32 cellular contexts compared by ENCODE assay signal in genomic region chr3:182631183-182632076, GRCh38.
"Had no signal": no experiment of that assay in that cellular context is flagged by ENCODE, and none has a peak within 500 bp of the region (broad histone marks: within the 10 kb centered on the region; RNA-seq: fewer than 3 reads in every experiment).

No MANE protein-coding gene starts in this region.

- H3K36me3 Mint-ChIP-seq: activated naive CD8-positive, alpha-beta T cell treated with anti-CD3 and anti-CD28 coated beads for 36 hours; brain; naive B cell; type B pancreatic cell had no signal

- H3K4me1 Mint-ChIP-seq: activated naive CD8-positive, alpha-beta T cell treated with anti-CD3 and anti-CD28 coated beads for 36 hours; brain; naive B cell; nephron progenitor cell had no signal

- H3K4me3 Mint-ChIP-seq: activated naive CD4-positive, alpha-beta T cell treated with anti-CD3 and anti-CD28 coated beads for 36 hours; activated naive CD8-positive, alpha-beta T cell treated with anti-CD3 and anti-CD28 coated beads for 36 hours; activated T-helper 1 cell treated with anti-CD3 and anti-CD28 coated beads, Interleukin-12 subunit alpha, Interleukin-12 subunit beta, Interleukin-2, Interleukin-4 antibody, amounts not matched to agents 30 ng/mL and 10 ng/mL and 1 ng/mL, durations not matched to agents 14 hours and 24 hours and 36 hours; brain; naive B cell; nephron progenitor cell; T-helper 1 cell treated with Interleukin-12 subunit alpha and Interleukin-12 subunit beta and Interleukin-4 antibody, amounts not matched to agents 30 μg/mL and 1 μg/mL, for 36 hours; type B pancreatic cell had no signal

- H3K4me1 ChIP-seq: adrenal gland, ascending aorta, gastroesophageal sphincter, left ventricle myocardium inferior, psoas muscle, vagina had no signal

- H3K4me2 ChIP-seq: SK-N-SH had no signal

- H3K9me3 ChIP-seq: adrenal gland, ascending aorta, gastroesophageal sphincter, left ventricle myocardium inferior, pancreas, psoas muscle, SK-N-SH, thoracic aorta, vagina had no signal

- ATAC-seq: activated CD4-positive, CD25-positive, alpha-beta regulatory T cell treated with anti-CD3 and anti-CD28 coated beads, Interleukin-2, amount 50 U/mL, for 24 hours; gastroesophageal sphincter; pancreas; psoas muscle; stimulated activated naive CD8-positive, alpha-beta T cell treated with anti-CD3 and anti-CD28 coated beads, Interleukin-15, Interleukin-2, amounts not matched to agents 100 U/mL and 50 U/mL, for 24 hours had no signal

- DNase-seq: activated CD4-positive, alpha-beta T cell treated with anti-CD3 and anti-CD28 coated beads for 48 hours; activated CD4-positive, alpha-beta T cell treated with anti-CD3 and anti-CD28 coated beads, Interleukin-2, amount 50 U/mL, for 48 hours; activated CD8-positive, alpha-beta memory T cell treated with anti-CD3 and anti-CD28 coated beads for 24 hours; activated effector memory CD4-positive, alpha-beta T cell treated with anti-CD3 and anti-CD28 coated beads, Interleukin-2, amount 50 U/mL, for 16 hours; activated naive CD4-positive, alpha-beta T cell treated with anti-CD3 and anti-CD28 coated beads for 36 hours; activated naive CD8-positive, alpha-beta T cell treated with anti-CD3 and anti-CD28 coated beads for 36 hours; adrenal gland; cortex of kidney; head of caudate nucleus; hypothalamus; kidney glomerular epithelial cell; left ventricle myocardium inferior; naive B cell; nephron progenitor cell; pancreas; psoas muscle; SK-N-SH; stimulated activated CD4-positive, alpha-beta T cell treated with anti-CD3 and anti-CD28 coated beads, Interleukin-15, amount 100 ng/mL, for 24 hours; stimulated activated CD4-positive, alpha-beta T cell treated with anti-CD3 and anti-CD28 coated beads, Interleukin-2, amount 100 ng/mL, for 24 hours; stimulated activated naive CD8-positive, alpha-beta T cell treated with anti-CD3 and anti-CD28 coated beads, Interleukin-15, Interleukin-2, amounts not matched to agents 100 U/mL and 50 U/mL, for 24 hours; SW 1271; T1000; WERI-Rb-1 had no signal

- H3K36me3 ChIP-seq: adrenal gland, ascending aorta, gastroesophageal sphincter, left ventricle myocardium inferior, pancreas, thoracic aorta, vagina, WERI-Rb-1 had no signal

- H3K27ac Mint-ChIP-seq: activated naive CD4-positive, alpha-beta T cell treated with anti-CD3 and anti-CD28 coated beads for 36 hours; activated naive CD8-positive, alpha-beta T cell treated with anti-CD3 and anti-CD28 coated beads for 36 hours; activated T-helper 1 cell treated with anti-CD3 and anti-CD28 coated beads, Interleukin-12 subunit alpha, Interleukin-12 subunit beta, Interleukin-2, Interleukin-4 antibody, amounts not matched to agents 30 ng/mL and 10 ng/mL and 1 ng/mL, durations not matched to agents 14 hours and 24 hours and 36 hours; naive B cell; T-helper 1 cell treated with Interleukin-12 subunit alpha and Interleukin-12 subunit beta and Interleukin-4 antibody, amounts not matched to agents 30 μg/mL and 1 μg/mL, for 36 hours; type B pancreatic cell had no signal

- H3K27me3 ChIP-seq: adrenal gland, ascending aorta, gastroesophageal sphincter, pancreas, vagina had no signal

- H3K27ac ChIP-seq: adrenal gland, ascending aorta, gastroesophageal sphincter, left ventricle myocardium inferior, pancreas, psoas muscle, thoracic aorta, vagina, WERI-Rb-1 had no signal

- H3K9ac ChIP-seq: SK-N-SH had no signal

- H3K9me3 Mint-ChIP-seq: activated naive CD4-positive, alpha-beta T cell treated with anti-CD3 and anti-CD28 coated beads for 36 hours; activated naive CD8-positive, alpha-beta T cell treated with anti-CD3 and anti-CD28 coated beads for 36 hours; activated T-helper 1 cell treated with anti-CD3 and anti-CD28 coated beads, Interleukin-12 subunit alpha, Interleukin-12 subunit beta, Interleukin-2, Interleukin-4 antibody, amounts not matched to agents 30 ng/mL and 10 ng/mL and 1 ng/mL, durations not matched to agents 14 hours and 24 hours and 36 hours; brain; naive B cell; nephron progenitor cell; T-helper 1 cell treated with Interleukin-12 subunit alpha and Interleukin-12 subunit beta and Interleukin-4 antibody, amounts not matched to agents 30 μg/mL and 1 μg/mL, for 36 hours; type B pancreatic cell had no signal

- H3K4me3 ChIP-seq: adrenal gland, ascending aorta, gastroesophageal sphincter, left ventricle myocardium inferior, pancreas, psoas muscle, thoracic aorta, vagina had no signal
